ENCODE assay signal across 17 cellular contexts in the genomic region with DNA sequence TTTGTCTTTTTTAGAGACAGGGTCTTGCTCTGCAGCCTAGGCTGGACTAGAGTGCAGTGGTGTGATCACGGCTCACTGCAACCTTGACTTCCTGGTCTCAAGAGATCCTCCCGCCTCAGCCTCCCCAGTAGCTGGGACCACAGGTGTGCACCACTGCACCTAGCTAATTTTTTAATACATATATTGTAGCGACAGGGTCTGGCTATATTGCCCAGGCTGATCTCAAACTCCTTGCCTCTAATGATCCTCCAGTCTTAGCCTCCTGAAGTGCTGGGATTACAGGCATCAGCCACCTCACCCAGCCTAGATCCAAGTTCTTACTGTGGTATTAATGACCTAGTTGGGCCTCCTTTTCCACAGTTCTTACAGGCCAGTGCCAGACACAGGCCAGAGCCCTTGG. TPM values are rescaled to one million over a fixed set of nuclear protein-coding genes. Genes with fewer than 3 reads are reported as not detected.
"Had no signal": no experiment of that assay in that cellular context is flagged by ENCODE, and none has a peak within 500 bp of the region (broad histone marks: within the 10 kb centered on the region; RNA-seq: fewer than 3 reads in every experiment).

No MANE protein-coding gene starts in this region.

- H3K4me3 Mint-ChIP-seq: activated CD4-positive, alpha-beta T cell treated with anti-CD3 and anti-CD28 coated beads, Interleukin-2, amount 10 ng/mL, durations not matched to agents 7 days and 5 days; activated naive CD8-positive, alpha-beta T cell; dendritic cell treated with granulocyte-macrophage colony-stimulating factor and Interleukin-4, amounts not matched to agents 40 ng/mL and 50 ng/mL, for 4 days; mesothelial cell of epicardium; nephron progenitor cell; T-cell; type B pancreatic cell had no signal

- H3K27ac Mint-ChIP-seq: activated CD4-positive, alpha-beta T cell treated with anti-CD3 and anti-CD28 coated beads, Interleukin-2, amount 10 ng/mL, durations not matched to agents 7 days and 5 days; activated naive CD8-positive, alpha-beta T cell; dendritic cell treated with granulocyte-macrophage colony-stimulating factor and Interleukin-4, amounts not matched to agents 40 ng/mL and 50 ng/mL, for 4 days; mesothelial cell of epicardium; nephron progenitor cell; T-cell; type B pancreatic cell had no signal

- H3K9me3 ChIP-seq: gastroesophageal sphincter, lower lobe of right lung, pancreas had no signal

- DNase-seq: activated CD4-positive, alpha-beta T cell treated with anti-CD3 and anti-CD28 coated beads, Interleukin-2, amount 10 ng/mL, durations not matched to agents 7 days and 5 days; activated gamma-delta T cell treated with Interleukin-2 at 50 U/mL for 16 hours; amniotic stem cell; left colon; lower lobe of right lung; nephron progenitor cell; pancreas; stimulated activated CD4-positive, alpha-beta T cell treated with anti-CD3 and anti-CD28 coated beads, Interleukin-12 subunit alpha, Interleukin-12 subunit beta, amount 100 ng/mL, for 4 hours; stimulated activated CD4-positive, alpha-beta T cell treated with anti-CD3 and anti-CD28 coated beads, Interleukin-2, amount 100 ng/mL, for 24 hours; T-cell; T-helper 9 cell had no signal

- H3K4me1 ChIP-seq: pancreas had no signal

- H3K4me1 Mint-ChIP-seq: activated CD4-positive, alpha-beta T cell treated with anti-CD3 and anti-CD28 coated beads, Interleukin-2, amount 10 ng/mL, durations not matched to agents 7 days and 5 days; T-cell had no signal

- FAIRE-seq: islet of Langerhans, pancreas had no signal

- H3K36me3 ChIP-seq: gastroesophageal sphincter, lower lobe of right lung, pancreas had no signal

- H3K27me3 ChIP-seq: gastroesophageal sphincter, pancreas had no signal

- H3K9me3 Mint-ChIP-seq: activated CD4-positive, alpha-beta T cell treated with anti-CD3 and anti-CD28 coated beads, Interleukin-2, amount 10 ng/mL, durations not matched to agents 7 days and 5 days; dendritic cell treated with granulocyte-macrophage colony-stimulating factor and Interleukin-4, amounts not matched to agents 40 ng/mL and 50 ng/mL, for 4 days; mesothelial cell of epicardium; nephron progenitor cell; T-cell; type B pancreatic cell had no signal

- H3K27ac ChIP-seq: gastroesophageal sphincter, lower lobe of right lung, pancreas had no signal

- H3K4me3 ChIP-seq: gastroesophageal sphincter, lower lobe of right lung, pancreas had no signal

- H3K36me3 Mint-ChIP-seq: activated naive CD8-positive, alpha-beta T cell; mesothelial cell of epicardium; T-cell; type B pancreatic cell had no signal

- ATAC-seq: gastroesophageal sphincter, left colon, lower lobe of right lung, pancreas, T-cell had no signal

RNA-seq across cellular contexts. Expression of a gene that starts 50.2 kb away (rescaled TPM):
- total RNA-seq: T-cell had no signal
